ENCODE assay signal across 1 cellular context in the genomic region with DNA sequence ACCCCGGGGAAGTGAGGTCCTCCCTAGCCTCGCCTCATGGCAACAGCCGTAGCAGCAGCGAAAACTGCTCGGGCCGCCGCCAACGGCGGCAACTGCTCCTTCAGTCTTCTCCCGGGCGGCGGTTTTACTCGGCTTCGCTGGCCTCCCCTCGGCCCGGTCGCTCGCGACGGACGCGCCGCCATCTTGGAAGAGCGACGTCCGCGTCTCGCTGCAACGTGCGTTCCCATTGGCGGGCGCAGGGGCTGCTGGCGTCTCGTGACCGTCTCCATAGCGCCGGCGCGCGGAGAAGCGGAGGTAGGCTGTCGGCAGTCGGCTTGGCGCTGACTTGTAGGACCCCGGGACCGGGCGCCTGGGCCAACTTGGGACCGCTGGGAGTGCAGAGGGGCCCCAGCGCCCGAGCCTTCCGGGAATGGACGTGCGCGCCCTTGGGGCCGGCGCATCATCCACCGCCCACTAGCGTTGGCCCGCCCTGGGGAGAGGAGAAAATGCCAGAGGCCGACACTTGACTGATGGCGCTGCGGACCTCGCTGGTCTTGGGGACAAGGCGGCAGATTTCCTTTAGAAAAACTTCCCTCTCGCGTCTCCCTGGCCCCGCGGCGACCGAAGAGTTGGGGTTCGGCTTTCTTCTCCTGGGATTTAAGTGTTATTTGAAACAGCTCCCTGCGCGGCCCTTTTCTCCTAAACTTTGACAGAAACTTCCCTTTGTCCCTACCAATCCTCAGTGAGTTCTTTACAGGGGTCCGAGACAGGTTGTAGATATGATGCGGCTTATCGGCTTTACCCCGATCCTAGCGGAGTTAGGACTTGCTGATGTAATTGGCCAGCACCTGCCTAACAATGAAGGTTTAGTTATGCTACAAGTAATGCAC.
TF ChIP-seq lines count a peak whose summit lies in the region.

A gene with protein sequence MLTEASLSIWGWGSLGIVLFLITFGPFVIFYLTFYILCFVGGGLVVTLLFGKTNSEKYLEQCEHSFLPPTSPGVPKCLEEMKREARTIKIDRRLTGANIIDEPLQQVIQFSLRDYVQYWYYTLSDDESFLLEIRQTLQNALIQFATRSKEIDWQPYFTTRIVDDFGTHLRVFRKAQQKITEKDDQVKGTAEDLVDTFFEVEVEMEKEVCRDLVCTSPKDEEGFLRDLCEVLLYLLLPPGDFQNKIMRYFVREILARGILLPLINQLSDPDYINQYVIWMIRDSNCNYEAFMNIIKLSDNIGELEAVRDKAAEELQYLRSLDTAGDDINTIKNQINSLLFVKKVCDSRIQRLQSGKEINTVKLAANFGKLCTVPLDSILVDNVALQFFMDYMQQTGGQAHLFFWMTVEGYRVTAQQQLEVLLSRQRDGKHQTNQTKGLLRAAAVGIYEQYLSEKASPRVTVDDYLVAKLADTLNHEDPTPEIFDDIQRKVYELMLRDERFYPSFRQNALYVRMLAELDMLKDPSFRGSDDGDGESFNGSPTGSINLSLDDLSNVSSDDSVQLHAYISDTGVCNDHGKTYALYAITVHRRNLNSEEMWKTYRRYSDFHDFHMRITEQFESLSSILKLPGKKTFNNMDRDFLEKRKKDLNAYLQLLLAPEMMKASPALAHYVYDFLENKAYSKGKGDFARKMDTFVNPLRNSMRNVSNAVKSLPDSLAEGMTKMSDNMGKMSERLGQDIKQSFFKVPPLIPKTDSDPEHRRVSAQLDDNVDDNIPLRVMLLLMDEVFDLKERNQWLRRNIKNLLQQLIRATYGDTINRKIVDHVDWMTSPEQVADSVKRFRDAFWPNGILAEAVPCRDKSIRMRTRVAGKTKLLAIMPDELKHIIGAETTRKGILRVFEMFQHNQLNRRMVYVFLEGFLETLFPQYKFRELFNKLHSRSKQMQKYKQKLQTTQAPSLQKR (minus strand): TSS at position 193 of the 869 bp plus-strand sequence. CDS start 199 bp downstream, outside the sequence.

TF ChIP-seq in HEK293, 187 proteins besides CTCF, POLR2A, EP300 and RAD21 (continued from another document and continues in another):
- TF ChIP-seq, protein P1, sequence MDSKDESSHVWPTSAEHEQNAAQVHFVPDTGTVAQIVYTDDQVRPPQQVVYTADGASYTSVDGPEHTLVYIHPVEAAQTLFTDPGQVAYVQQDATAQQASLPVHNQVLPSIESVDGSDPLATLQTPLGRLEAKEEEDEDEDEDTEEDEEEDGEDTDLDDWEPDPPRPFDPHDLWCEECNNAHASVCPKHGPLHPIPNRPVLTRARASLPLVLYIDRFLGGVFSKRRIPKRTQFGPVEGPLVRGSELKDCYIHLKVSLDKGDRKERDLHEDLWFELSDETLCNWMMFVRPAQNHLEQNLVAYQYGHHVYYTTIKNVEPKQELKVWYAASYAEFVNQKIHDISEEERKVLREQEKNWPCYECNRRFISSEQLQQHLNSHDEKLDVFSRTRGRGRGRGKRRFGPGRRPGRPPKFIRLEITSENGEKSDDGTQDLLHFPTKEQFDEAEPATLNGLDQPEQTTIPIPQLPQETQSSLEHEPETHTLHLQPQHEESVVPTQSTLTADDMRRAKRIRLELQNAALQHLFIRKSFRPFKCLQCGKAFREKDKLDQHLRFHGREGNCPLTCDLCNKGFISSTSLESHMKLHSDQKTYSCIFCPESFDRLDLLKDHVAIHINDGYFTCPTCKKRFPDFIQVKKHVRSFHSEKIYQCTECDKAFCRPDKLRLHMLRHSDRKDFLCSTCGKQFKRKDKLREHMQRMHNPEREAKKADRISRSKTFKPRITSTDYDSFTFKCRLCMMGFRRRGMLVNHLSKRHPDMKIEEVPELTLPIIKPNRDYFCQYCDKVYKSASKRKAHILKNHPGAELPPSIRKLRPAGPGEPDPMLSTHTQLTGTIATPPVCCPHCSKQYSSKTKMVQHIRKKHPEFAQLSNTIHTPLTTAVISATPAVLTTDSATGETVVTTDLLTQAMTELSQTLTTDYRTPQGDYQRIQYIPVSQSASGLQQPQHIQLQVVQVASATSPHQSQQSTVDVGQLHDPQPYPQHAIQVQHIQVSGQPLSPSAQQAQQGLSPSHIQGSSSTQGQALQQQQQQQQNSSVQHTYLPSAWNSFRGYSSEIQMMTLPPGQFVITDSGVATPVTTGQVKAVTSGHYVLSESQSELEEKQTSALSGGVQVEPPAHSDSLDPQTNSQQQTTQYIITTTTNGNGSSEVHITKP (tag by site-specific recombination; IDR thresholded peaks at IDR 0.05) = peak; percentile 52
- no peak for TF ChIP-seq MEIS1 (CRISPR knock-in tag; IDR thresholded peaks at IDR 0.05; ENCODE audit: borderline replicate concordance)
- TF ChIP-seq ZNF501 (tag by site-specific recombination; IDR thresholded peaks at IDR 0.05) = 0 out of 2 replicates have a peak, but pooled peaks have one; percentile 62
- TF ChIP-seq ZBTB17 (tag by site-specific recombination; IDR thresholded peaks at IDR 0.05) = peak; percentile 49
- peak; percentile 85 for TF ChIP-seq ZFP69B (tag by site-specific recombination; IDR thresholded peaks at IDR 0.05)
- TF ChIP-seq, protein P2, sequence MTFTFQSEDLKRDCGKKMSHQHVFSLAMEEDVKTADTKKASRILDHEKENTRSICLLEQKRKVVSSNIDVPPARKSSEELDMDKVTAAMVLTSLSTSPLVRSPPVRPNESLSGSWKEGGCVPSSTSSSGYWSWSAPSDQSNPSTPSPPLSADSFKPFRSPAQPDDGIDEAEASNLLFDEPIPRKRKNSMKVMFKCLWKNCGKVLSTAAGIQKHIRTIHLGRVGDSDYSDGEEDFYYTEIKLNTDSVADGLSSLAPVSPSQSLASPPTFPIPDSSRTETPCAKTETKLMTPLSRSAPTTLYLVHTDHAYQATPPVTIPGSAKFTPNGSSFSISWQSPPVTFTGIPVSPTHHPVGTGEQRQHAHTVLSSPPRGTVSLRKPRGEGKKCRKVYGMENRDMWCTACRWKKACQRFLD (tag by site-specific recombination; IDR thresholded peaks at IDR 0.05) = no peak
- TF ChIP-seq SP7 (tag by site-specific recombination; IDR thresholded peaks at IDR 0.05) = 0 out of 2 replicates have a peak, but pooled peaks have one; percentile 22
- TF ChIP-seq, protein P3, sequence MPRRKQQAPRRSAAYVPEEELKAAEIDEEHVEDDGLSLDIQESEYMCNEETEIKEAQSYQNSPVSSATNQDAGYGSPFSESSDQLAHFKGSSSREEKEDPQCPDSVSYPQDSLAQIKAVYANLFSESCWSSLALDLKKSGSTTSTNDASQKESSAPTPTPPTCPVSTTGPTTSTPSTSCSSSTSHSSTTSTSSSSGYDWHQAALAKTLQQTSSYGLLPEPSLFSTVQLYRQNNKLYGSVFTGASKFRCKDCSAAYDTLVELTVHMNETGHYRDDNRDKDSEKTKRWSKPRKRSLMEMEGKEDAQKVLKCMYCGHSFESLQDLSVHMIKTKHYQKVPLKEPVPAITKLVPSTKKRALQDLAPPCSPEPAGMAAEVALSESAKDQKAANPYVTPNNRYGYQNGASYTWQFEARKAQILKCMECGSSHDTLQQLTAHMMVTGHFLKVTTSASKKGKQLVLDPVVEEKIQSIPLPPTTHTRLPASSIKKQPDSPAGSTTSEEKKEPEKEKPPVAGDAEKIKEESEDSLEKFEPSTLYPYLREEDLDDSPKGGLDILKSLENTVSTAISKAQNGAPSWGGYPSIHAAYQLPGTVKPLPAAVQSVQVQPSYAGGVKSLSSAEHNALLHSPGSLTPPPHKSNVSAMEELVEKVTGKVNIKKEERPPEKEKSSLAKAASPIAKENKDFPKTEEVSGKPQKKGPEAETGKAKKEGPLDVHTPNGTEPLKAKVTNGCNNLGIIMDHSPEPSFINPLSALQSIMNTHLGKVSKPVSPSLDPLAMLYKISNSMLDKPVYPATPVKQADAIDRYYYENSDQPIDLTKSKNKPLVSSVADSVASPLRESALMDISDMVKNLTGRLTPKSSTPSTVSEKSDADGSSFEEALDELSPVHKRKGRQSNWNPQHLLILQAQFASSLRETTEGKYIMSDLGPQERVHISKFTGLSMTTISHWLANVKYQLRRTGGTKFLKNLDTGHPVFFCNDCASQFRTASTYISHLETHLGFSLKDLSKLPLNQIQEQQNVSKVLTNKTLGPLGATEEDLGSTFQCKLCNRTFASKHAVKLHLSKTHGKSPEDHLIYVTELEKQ (tag by site-specific recombination; IDR thresholded peaks at IDR 0.05; ENCODE audit: borderline replicate concordance) = no peak
- TF ChIP-seq GLIS2 (tag by site-specific recombination; IDR thresholded peaks at IDR 0.05) = peak; percentile 56; the same call in 1 of the 2 replicates
- TF ChIP-seq ZEB2 (tag by site-specific recombination; IDR thresholded peaks at IDR 0.05) = peak; percentile 48
- TF ChIP-seq ZNF561 (tag by site-specific recombination; IDR thresholded peaks at IDR 0.05; ENCODE audit: borderline replicate concordance) = 0 out of 2 replicates have a peak, but pooled peaks have one; percentile 26
- peak; percentile 44; the same call in 1 of the 2 replicates for TF ChIP-seq ZBTB48 (tag by site-specific recombination; IDR thresholded peaks at IDR 0.05)
- TF ChIP-seq, protein P4, sequence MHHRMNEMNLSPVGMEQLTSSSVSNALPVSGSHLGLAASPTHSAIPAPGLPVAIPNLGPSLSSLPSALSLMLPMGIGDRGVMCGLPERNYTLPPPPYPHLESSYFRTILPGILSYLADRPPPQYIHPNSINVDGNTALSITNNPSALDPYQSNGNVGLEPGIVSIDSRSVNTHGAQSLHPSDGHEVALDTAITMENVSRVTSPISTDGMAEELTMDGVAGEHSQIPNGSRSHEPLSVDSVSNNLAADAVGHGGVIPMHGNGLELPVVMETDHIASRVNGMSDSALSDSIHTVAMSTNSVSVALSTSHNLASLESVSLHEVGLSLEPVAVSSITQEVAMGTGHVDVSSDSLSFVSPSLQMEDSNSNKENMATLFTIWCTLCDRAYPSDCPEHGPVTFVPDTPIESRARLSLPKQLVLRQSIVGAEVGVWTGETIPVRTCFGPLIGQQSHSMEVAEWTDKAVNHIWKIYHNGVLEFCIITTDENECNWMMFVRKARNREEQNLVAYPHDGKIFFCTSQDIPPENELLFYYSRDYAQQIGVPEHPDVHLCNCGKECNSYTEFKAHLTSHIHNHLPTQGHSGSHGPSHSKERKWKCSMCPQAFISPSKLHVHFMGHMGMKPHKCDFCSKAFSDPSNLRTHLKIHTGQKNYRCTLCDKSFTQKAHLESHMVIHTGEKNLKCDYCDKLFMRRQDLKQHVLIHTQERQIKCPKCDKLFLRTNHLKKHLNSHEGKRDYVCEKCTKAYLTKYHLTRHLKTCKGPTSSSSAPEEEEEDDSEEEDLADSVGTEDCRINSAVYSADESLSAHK (tag by site-specific recombination; IDR thresholded peaks at IDR 0.05) = peak; percentile 6; the same call in 1 of the 2 replicates
- TF ChIP-seq, protein P5, sequence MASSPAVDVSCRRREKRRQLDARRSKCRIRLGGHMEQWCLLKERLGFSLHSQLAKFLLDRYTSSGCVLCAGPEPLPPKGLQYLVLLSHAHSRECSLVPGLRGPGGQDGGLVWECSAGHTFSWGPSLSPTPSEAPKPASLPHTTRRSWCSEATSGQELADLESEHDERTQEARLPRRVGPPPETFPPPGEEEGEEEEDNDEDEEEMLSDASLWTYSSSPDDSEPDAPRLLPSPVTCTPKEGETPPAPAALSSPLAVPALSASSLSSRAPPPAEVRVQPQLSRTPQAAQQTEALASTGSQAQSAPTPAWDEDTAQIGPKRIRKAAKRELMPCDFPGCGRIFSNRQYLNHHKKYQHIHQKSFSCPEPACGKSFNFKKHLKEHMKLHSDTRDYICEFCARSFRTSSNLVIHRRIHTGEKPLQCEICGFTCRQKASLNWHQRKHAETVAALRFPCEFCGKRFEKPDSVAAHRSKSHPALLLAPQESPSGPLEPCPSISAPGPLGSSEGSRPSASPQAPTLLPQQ (tag by site-specific recombination; IDR thresholded peaks at IDR 0.05) = peak; percentile 92
- TF ChIP-seq BCL11A (tag by site-specific recombination; IDR thresholded peaks at IDR 0.05; ENCODE audit: low read depth) = no peak
- TF ChIP-seq ZNF112 (tag by site-specific recombination; IDR thresholded peaks at IDR 0.05) = no peak
- TF ChIP-seq SP2 (tag by site-specific recombination; IDR thresholded peaks at IDR 0.05) = peak; percentile 67
- TF ChIP-seq, protein P6, sequence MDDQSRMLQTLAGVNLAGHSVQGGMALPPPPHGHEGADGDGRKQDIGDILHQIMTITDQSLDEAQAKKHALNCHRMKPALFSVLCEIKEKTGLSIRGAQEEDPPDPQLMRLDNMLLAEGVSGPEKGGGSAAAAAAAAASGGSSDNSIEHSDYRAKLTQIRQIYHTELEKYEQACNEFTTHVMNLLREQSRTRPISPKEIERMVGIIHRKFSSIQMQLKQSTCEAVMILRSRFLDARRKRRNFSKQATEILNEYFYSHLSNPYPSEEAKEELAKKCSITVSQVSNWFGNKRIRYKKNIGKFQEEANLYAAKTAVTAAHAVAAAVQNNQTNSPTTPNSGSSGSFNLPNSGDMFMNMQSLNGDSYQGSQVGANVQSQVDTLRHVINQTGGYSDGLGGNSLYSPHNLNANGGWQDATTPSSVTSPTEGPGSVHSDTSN (CRISPR knock-in tag; IDR thresholded peaks at IDR 0.05) = peak; percentile 60; the same call in 1 of the 2 replicates
- TF ChIP-seq, protein P7, sequence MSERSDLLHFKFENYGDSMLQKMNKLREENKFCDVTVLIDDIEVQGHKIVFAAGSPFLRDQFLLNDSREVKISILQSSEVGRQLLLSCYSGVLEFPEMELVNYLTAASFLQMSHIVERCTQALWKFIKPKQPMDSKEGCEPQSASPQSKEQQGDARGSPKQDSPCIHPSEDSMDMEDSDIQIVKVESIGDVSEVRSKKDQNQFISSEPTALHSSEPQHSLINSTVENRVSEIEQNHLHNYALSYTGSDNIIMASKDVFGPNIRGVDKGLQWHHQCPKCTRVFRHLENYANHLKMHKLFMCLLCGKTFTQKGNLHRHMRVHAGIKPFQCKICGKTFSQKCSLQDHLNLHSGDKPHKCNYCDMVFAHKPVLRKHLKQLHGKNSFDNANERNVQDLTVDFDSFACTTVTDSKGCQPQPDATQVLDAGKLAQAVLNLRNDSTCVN (tag by site-specific recombination; optimal IDR thresholded peaks at IDR 0.05) = peak; percentile 89
- no peak for TF ChIP-seq ZNF221 (tag by site-specific recombination; IDR thresholded peaks at IDR 0.05; ENCODE audit: borderline replicate concordance)
- TF ChIP-seq, protein P8, sequence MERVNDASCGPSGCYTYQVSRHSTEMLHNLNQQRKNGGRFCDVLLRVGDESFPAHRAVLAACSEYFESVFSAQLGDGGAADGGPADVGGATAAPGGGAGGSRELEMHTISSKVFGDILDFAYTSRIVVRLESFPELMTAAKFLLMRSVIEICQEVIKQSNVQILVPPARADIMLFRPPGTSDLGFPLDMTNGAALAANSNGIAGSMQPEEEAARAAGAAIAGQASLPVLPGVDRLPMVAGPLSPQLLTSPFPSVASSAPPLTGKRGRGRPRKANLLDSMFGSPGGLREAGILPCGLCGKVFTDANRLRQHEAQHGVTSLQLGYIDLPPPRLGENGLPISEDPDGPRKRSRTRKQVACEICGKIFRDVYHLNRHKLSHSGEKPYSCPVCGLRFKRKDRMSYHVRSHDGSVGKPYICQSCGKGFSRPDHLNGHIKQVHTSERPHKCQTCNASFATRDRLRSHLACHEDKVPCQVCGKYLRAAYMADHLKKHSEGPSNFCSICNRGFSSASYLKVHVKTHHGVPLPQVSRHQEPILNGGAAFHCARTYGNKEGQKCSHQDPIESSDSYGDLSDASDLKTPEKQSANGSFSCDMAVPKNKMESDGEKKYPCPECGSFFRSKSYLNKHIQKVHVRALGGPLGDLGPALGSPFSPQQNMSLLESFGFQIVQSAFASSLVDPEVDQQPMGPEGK (tag by site-specific recombination; IDR thresholded peaks at IDR 0.05) = peak; percentile 57
- peak; percentile 87 for TF ChIP-seq ZBTB8A (tag by site-specific recombination; IDR thresholded peaks at IDR 0.05)
- TF ChIP-seq ZNF394 (tag by site-specific recombination; IDR thresholded peaks at IDR 0.05; ENCODE audit: borderline replicate concordance) = peak; percentile 65; the same call in 1 of the 2 replicates
- no peak for TF ChIP-seq ZNF555 (tag by site-specific recombination; conservative IDR thresholded peaks at IDR 0.05)
